15 cellular contexts compared by ENCODE assay signal in the genomic region with DNA sequence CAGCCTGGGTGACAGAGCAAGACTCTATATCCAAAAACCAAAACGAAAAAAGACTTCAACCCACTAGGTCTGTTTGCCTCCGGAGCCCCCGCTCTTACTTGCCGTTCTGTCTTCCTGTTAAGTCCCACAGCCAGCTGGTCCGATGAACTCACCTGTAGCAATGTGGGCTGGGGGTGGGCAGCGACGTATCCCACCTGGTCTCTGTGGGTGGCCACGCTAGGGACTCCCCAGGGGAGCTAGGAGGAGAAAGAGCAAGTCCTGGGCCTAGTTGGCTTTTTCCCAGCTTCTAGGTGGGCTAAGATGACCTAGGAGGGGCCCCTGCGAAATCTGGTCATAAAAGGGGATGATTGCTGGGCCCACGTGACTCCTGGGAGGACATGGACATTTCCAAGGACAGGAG.
DNase-seq lines count a peak whose midpoint lies in the region; TF ChIP-seq lines count a peak whose summit lies in the region.
"Had no signal": no experiment of that assay in that cellular context is flagged by ENCODE, and none has a peak within 500 bp of the region (broad histone marks: within the 10 kb centered on the region; RNA-seq: fewer than 3 reads in every experiment).

No MANE protein-coding gene starts in this region.

- CTCF ChIA-PET in CD8-positive, alpha-beta memory T cell (lab: Charles Lee): no interaction called here

- no peak overlapping the region for H3K27ac Mint-ChIP-seq in endodermal cell
- H3K27ac Mint-ChIP-seq in CD8-positive, alpha-beta memory T cell: no peak overlapping the region
- H3K27ac Mint-ChIP-seq: CD4-positive, CD25-positive, alpha-beta regulatory T cell; HFFc6 had no signal

- 0 out of 2 replicates have a peak overlapping the region, but pooled peaks have one; percentile 42 for H2AFZ ChIP-seq in Karpas-422 (ENCODE audit: low read length)
- no peak overlapping the region for H2AFZ ChIP-seq in neuronal stem cell (ENCODE audit: low read length)
- H2AFZ ChIP-seq: GM23248 had no signal

- H3K18ac ChIP-seq in neuronal stem cell (ENCODE audit: low read length): peak overlapping the region; percentile 18

- H3K36me3 ChIP-seq in Karpas-422 (ENCODE audit: insufficient read depth, low read length): no peaks in the 10 kb centered on the region
- no peaks in the 10 kb centered on the region for H3K36me3 ChIP-seq in endodermal cell (ENCODE audit: control insufficient read depth, insufficient read depth, low read length)
- no peaks in the 10 kb centered on the region for H3K36me3 ChIP-seq in neuronal stem cell (replicated peaks in 1 of 2; ENCODE audit: control insufficient read depth in 2 of 2, insufficient read depth in 2 of 2, low read length in 2 of 2)
- H3K36me3 ChIP-seq in CD8-positive, alpha-beta memory T cell (ENCODE audit: insufficient read depth, low read length): no peaks in the 10 kb centered on the region
- H3K36me3 ChIP-seq: BE2C had no signal

- H2BK12ac ChIP-seq in neuronal stem cell (ENCODE audit: low read length): no peak overlapping the region

- no peak overlapping the region for H3K4me3 Mint-ChIP-seq in endodermal cell
- H3K4me3 Mint-ChIP-seq in CD8-positive, alpha-beta memory T cell: no peak overlapping the region
- H3K4me3 Mint-ChIP-seq: CD4-positive, CD25-positive, alpha-beta regulatory T cell; HFFc6 had no signal

- H2BK5ac ChIP-seq in neuronal stem cell (ENCODE audit: low read length): no peak overlapping the region

- H3K14ac ChIP-seq in neuronal stem cell (ENCODE audit: low read length): no peak overlapping the region

- H3K27me3 ChIP-seq in Karpas-422 (ENCODE audit: low read length) (no peaks in the 10 kb centered on the region), endodermal cell (ENCODE audit: control insufficient read depth, insufficient read depth, low read length, poor library complexity, severe bottlenecking) (no peaks in the 10 kb centered on the region), neuronal stem cell (ENCODE audit: control insufficient read depth in 3 of 3, insufficient read depth in 3 of 3, low read depth in 1 of 3, low read length in 3 of 3) (no peaks in the 10 kb centered on the region)
- no peaks in the 10 kb centered on the region for H3K27me3 ChIP-seq in CD8-positive, alpha-beta memory T cell (ENCODE audit: insufficient read depth, low read length, poor library complexity, severe bottlenecking)
- H3K27me3 ChIP-seq: BE2C had no signal

- no peak overlapping the region for H4K8ac ChIP-seq in neuronal stem cell (ENCODE audit: low read depth, low read length)

- no peak overlapping the region for H3K4ac ChIP-seq in neuronal stem cell (ENCODE audit: low read length)

- no peaks in the 10 kb centered on the region for H4K20me1 ChIP-seq in Karpas-422 (ENCODE audit: insufficient read depth, low read depth, low read length)

- peaks cover 14% of the 10 kb centered on the region for H3K4me1 Mint-ChIP-seq in endodermal cell
- H3K4me1 Mint-ChIP-seq in CD8-positive, alpha-beta memory T cell: no peaks in the 10 kb centered on the region
- H3K4me1 Mint-ChIP-seq: CD4-positive, CD25-positive, alpha-beta regulatory T cell had no signal

- no peaks in the 10 kb centered on the region for H3K79me2 ChIP-seq in Karpas-422 (ENCODE audit: low read length)

- no peak overlapping the region for H4K91ac ChIP-seq in neuronal stem cell (ENCODE audit: low read depth, low read length, poor library complexity)

- H3K27ac ChIP-seq in Karpas-422 (ENCODE audit: low read length) (no peak overlapping the region), endodermal cell (ENCODE audit: low read depth, low read length) (no peak overlapping the region), neuronal stem cell (replicated peaks; ENCODE audit: low read length) (no peak overlapping the region)
- H3K27ac ChIP-seq in CD8-positive, alpha-beta memory T cell (ENCODE audit: low read depth, low read length): no peak overlapping the region
- H3K27ac ChIP-seq: GM23248, HL-60 had no signal

- H3K79me1 ChIP-seq in neuronal stem cell (ENCODE audit: low read depth, low read length): no peaks in the 10 kb centered on the region

- H3K9me3 Mint-ChIP-seq in endodermal cell: no peaks in the 10 kb centered on the region
- H3K9me3 Mint-ChIP-seq in CD8-positive, alpha-beta memory T cell: no peaks in the 10 kb centered on the region
- H3K9me3 Mint-ChIP-seq: CD4-positive, CD25-positive, alpha-beta regulatory T cell; HFFc6 had no signal

- H3K9me2 ChIP-seq in Karpas-422 (replicated peaks; ENCODE audit: insufficient read depth, low read length): no peaks in the 10 kb centered on the region

- H3K4me3 ChIP-seq in Karpas-422 (ENCODE audit: low read length) (no peak overlapping the region), endodermal cell (ENCODE audit: low read length) (no peak overlapping the region), neuronal stem cell (ENCODE audit: low read length in 2 of 2) (no peak overlapping the region)
- H3K4me3 ChIP-seq in CD8-positive, alpha-beta memory T cell (ENCODE audit: low read length): no peak overlapping the region
- H3K4me3 ChIP-seq: GM23248 had no signal

- POLR2A ChIA-PET in CD8-positive, alpha-beta memory T cell (lab: Charles Lee): no interaction called here

- H3K9ac ChIP-seq in Karpas-422 (ENCODE audit: low read length) (no peak overlapping the region), endodermal cell (ENCODE audit: extremely low read depth, low read length, poor library complexity, severe bottlenecking) (no peak overlapping the region), neuronal stem cell (ENCODE audit: low read depth, low read length, poor library complexity) (no peak overlapping the region)
- H3K9ac ChIP-seq: GM23248 had no signal

- WGBS in endodermal cell (ENCODE audit: insufficient coverage in 1 of 2, insufficient read length in 1 of 2), 2 experiments: 94 to 95% methylated on average over 10 of the region's 10 CpGs
- no CpG with 5 or more reads among the region's 10 CpGs for WGBS in neuronal stem cell (ENCODE audit: extremely low coverage in 2 of 2, insufficient read length in 2 of 2, insufficient replicate concordance in 1 of 2), 2 donors

- no peak overlapping the region for H2AK5ac ChIP-seq in neuronal stem cell (ENCODE audit: low read depth, low read length)

- DNase-seq in Karpas-422: no peak
- peak; percentile 35 for DNase-seq in endodermal cell
- no peak for DNase-seq in neuronal stem cell (ENCODE audit: low spot score)
- no peak for DNase-seq in CD8-positive, alpha-beta memory T cell
- no peak for DNase-seq in NCI-H146 (lab: John Stamatoyannopoulos, UW)
- no peak for DNase-seq in NCI-H510A (lab: John Stamatoyannopoulos, UW)
- DNase-seq: ACHN; BE2C; C1 segment of cervical spinal cord; Caco-2; CD4-positive, CD25-positive, alpha-beta regulatory T cell; GM23248; HCEC 1CT; HFFc6 had no signal

- H3K23ac ChIP-seq in neuronal stem cell (ENCODE audit: low read depth, low read length, poor library complexity): no peak overlapping the region

- no peak for TF ChIP-seq CTCF in endodermal cell (conservative IDR thresholded peaks at IDR 0.05)

- peaks cover 8% of the 10 kb centered on the region for H3K27me3 Mint-ChIP-seq in endodermal cell (ENCODE audit: insufficient read depth)
- H3K27me3 Mint-ChIP-seq in CD8-positive, alpha-beta memory T cell: peaks cover 3 to 46% of the 10 kb centered on the region in 2 donors

- H2BK15ac ChIP-seq in neuronal stem cell (ENCODE audit: low read length): no peak overlapping the region

- H3K4me2 ChIP-seq in Karpas-422 (ENCODE audit: low read depth, low read length, poor library complexity, severe bottlenecking) (no peak overlapping the region), neuronal stem cell (ENCODE audit: insufficient read depth, low read length, poor library complexity, severe bottlenecking) (no peak overlapping the region)

- H3K9me3 ChIP-seq in Karpas-422 (ENCODE audit: low read length) (no peaks in the 10 kb centered on the region), endodermal cell (ENCODE audit: control insufficient read depth, low read length) (no peaks in the 10 kb centered on the region), neuronal stem cell (replicated peaks in 1 of 2; ENCODE audit: control insufficient read depth in 2 of 2, insufficient read depth in 1 of 2, low read depth in 1 of 2, low read length in 2 of 2) (no peaks in the 10 kb centered on the region)
- no peaks in the 10 kb centered on the region for H3K9me3 ChIP-seq in CD8-positive, alpha-beta memory T cell (ENCODE audit: low read length)
- H3K9me3 ChIP-seq: BE2C, Caco-2 had no signal

- H3K4me1 ChIP-seq in Karpas-422 (ENCODE audit: low read length) (peaks cover 7% of the 10 kb centered on the region), endodermal cell (ENCODE audit: control insufficient read depth, insufficient read depth, low read length) (peaks cover 21% of the 10 kb centered on the region), neuronal stem cell (ENCODE audit: control insufficient read depth in 2 of 2, insufficient read depth in 1 of 2, low read depth in 1 of 2, low read length in 2 of 2) (peaks cover 11 to 13% of the 10 kb centered on the region in 2 donors)
- H3K4me1 ChIP-seq in CD8-positive, alpha-beta memory T cell (ENCODE audit: insufficient read depth, low read length): no peaks in the 10 kb centered on the region
- H3K4me1 ChIP-seq: BE2C had no signal

- no peak overlapping the region for H2BK120ac ChIP-seq in neuronal stem cell (ENCODE audit: low read depth, low read length)

- H3K36me3 Mint-ChIP-seq in endodermal cell (ENCODE audit: low read depth): no peaks in the 10 kb centered on the region
- no peaks in the 10 kb centered on the region for H3K36me3 Mint-ChIP-seq in CD8-positive, alpha-beta memory T cell
- H3K36me3 Mint-ChIP-seq: CD4-positive, CD25-positive, alpha-beta regulatory T cell had no signal
